8 cellular contexts compared by ENCODE assay signal in genomic region chr13:106507560-106508274, GRCh38. TPM values are rescaled to one million over a fixed set of nuclear protein-coding genes. Genes with fewer than 3 reads are reported as not detected.
DNase-seq lines count a peak whose midpoint lies in the region; ATAC-seq and TF ChIP-seq lines count a peak whose summit lies in the region.

No MANE protein-coding gene starts in this region.

- H3K9ac ChIP-seq in BLaER1 treated with 17β-estradiol and CSF1 and Interleukin-3, amounts not matched to agents 10 nM and 100 nM = peak overlapping the region in 5 of 11 experiments; percentile 6 to 62 (median 25); a peak in 9 of 22 replicates

- H3K79me2 ChIP-seq in GM23338 (replicated peaks; ENCODE audit: insufficient read depth) (peaks cover 52% of the 10 kb centered on the region), PC-9 (ENCODE audit: low read depth) (peaks cover 94% of the 10 kb centered on the region)

- H3K4me2 ChIP-seq in BLaER1 treated with 17β-estradiol and CSF1 and Interleukin-3, amounts not matched to agents 10 nM and 100 nM = peak overlapping the region in 9 of 11 experiments; percentile 20 to 71 (median 55); a peak in 18 of 22 replicates
- H3K4me2 ChIP-seq in GM23338 = peak overlapping the region; percentile 30; the same call in 1 of the 2 replicates
- peak overlapping the region; percentile 71 for H3K4me2 ChIP-seq in PC-9

- intact Hi-C loops in PC-9 (cut with micrococcal nuclease; ENCODE audit: unreplicated experiment) = loop anchor here (5.0 kb wide), 1 partner anchor 35 kb away; no protein-coding TSS in a partner anchor
- intact Hi-C loops in aorta (cut with DNase I) = no loop called here
- intact Hi-C loops in activated naive CD4-positive, alpha-beta T cell treated with anti-CD3 and anti-CD28 coated beads for 36 hours (cut with micrococcal nuclease) = no loop called here

- 23 to 26% methylated on average over 11 of the region's 11 CpGs for WGBS in aorta, 2 donors

- no peaks in the 10 kb centered on the region for H3K27me3 ChIP-seq in BLaER1 treated with 17β-estradiol and CSF1 and Interleukin-3, amounts not matched to agents 10 nM and 100 nM
- H3K27me3 ChIP-seq in GM23338 (ENCODE audit: insufficient read depth) (no peaks in the 10 kb centered on the region), PC-9 (ENCODE audit: insufficient read depth, low read depth) (no peaks in the 10 kb centered on the region), aorta (ENCODE audit: control insufficient read depth in 1 of 2, insufficient read depth in 2 of 2, low read length in 1 of 2) (no peaks in the 10 kb centered on the region)

- H3F3A ChIP-seq in GM23338 (replicated peaks; ENCODE audit: low read depth) (no peaks in the 10 kb centered on the region), PC-9 (ENCODE audit: insufficient read depth, low read depth) (peaks cover 29% of the 10 kb centered on the region)

- H3K27me3 Mint-ChIP-seq in GM23338 (ENCODE audit: insufficient read depth, low read depth, poor library complexity) = no peaks in the 10 kb centered on the region
- peaks cover 12% of the 10 kb centered on the region for H3K27me3 Mint-ChIP-seq in activated naive CD4-positive, alpha-beta T cell treated with anti-CD3 and anti-CD28 coated beads for 36 hours (ENCODE audit: low read depth)

- H3K27ac ChIP-seq in BLaER1 treated with 17β-estradiol and CSF1 and Interleukin-3, amounts not matched to agents 10 nM and 100 nM = peak overlapping the region in 9 of 11 experiments; percentile 50 to 83 (median 75); a peak in 18 of 22 replicates
- H3K27ac ChIP-seq in GM23338 (ENCODE audit: low read depth) (peak overlapping the region; percentile 50; the same call in 1 of the 2 replicates), PC-9 (peak overlapping the region; percentile 84), aorta (ENCODE audit: low read depth in 1 of 2, low read length in 2 of 2) (peak overlapping the region; percentile 63 to 92)

- peaks cover 17% of the 10 kb centered on the region for H3K4me1 Mint-ChIP-seq in GM23338
- peaks cover 1% of the 10 kb centered on the region for H3K4me1 Mint-ChIP-seq in activated naive CD4-positive, alpha-beta T cell treated with anti-CD3 and anti-CD28 coated beads for 36 hours (ENCODE audit: low read depth)

- ATAC-seq in GM23338 (peak; percentile 55), aorta (ENCODE audit: low FRiP score) (no peak)

- CTCF ChIA-PET in PC-9 (lab: Charles Lee) = interaction anchor here (0.6 kb wide), 1 partner anchor 920 kb away, joined by 3 read pairs; no protein-coding TSS in a partner anchor
- CTCF ChIA-PET in activated naive CD4-positive, alpha-beta T cell treated with anti-CD3 and anti-CD28 coated beads for 36 hours (lab: Charles Lee) = interaction anchor here (1.0 kb wide), 1 partner anchor 29 kb away, joined by 3 read pairs; no protein-coding TSS in a partner anchor

- peaks cover 0 to 100% (median 88%) of the 10 kb centered on the region in 11 experiments; a peak in 16 of 22 replicates for H3K36me3 ChIP-seq in BLaER1 treated with 17β-estradiol and CSF1 and Interleukin-3, amounts not matched to agents 10 nM and 100 nM
- H3K36me3 ChIP-seq in GM23338 (ENCODE audit: insufficient read depth) (no peaks in the 10 kb centered on the region), PC-9 (ENCODE audit: low read depth) (peaks cover 41% of the 10 kb centered on the region), aorta (ENCODE audit: control insufficient read depth in 1 of 2, insufficient read depth in 2 of 2, low read length in 1 of 2) (peaks cover 0 to 2% of the 10 kb centered on the region in 2 donors)

- no peak overlapping the region for H3K4me3 Mint-ChIP-seq in GM23338
- H3K4me3 Mint-ChIP-seq in activated naive CD4-positive, alpha-beta T cell treated with anti-CD3 and anti-CD28 coated beads for 36 hours = no peak overlapping the region

- no peaks in the 10 kb centered on the region; a peak in 1 of 22 replicates for H3K9me3 ChIP-seq in BLaER1 treated with 17β-estradiol and CSF1 and Interleukin-3, amounts not matched to agents 10 nM and 100 nM (replicated peaks in 1 of 11)
- no peaks in the 10 kb centered on the region; the same call in 1 of the 2 replicates for H3K9me3 ChIP-seq in PC-9 (ENCODE audit: insufficient read depth, low read depth)
- H3K9me3 ChIP-seq in aorta (ENCODE audit: control insufficient read depth, low read length) = no peaks in the 10 kb centered on the region

- no TSS peak for BruUV-seq in PC-9 (replicated peaks; lab: Mats Ljungman, UMichigan)

- H3K4me3 ChIP-seq in BLaER1 treated with 17β-estradiol and CSF1 and Interleukin-3, amounts not matched to agents 10 nM and 100 nM = no peak overlapping the region
- no peak overlapping the region for H3K4me3 ChIP-seq in GM23338
- H3K4me3 ChIP-seq in PC-9 = peak overlapping the region; percentile 41; the same call in 1 of the 2 replicates
- H3K4me3 ChIP-seq in aorta (ENCODE audit: low read length in 2 of 2) = peak overlapping the region in 1 of 2 donors; percentile 54

- no peaks in the 10 kb centered on the region for H3K9me2 ChIP-seq in GM23338 (ENCODE audit: insufficient read depth)
- H3K9me2 ChIP-seq in PC-9 (ENCODE audit: insufficient read depth) = no peaks in the 10 kb centered on the region

- H3K36me3 Mint-ChIP-seq in GM23338 (ENCODE audit: low read depth) = peaks cover 17% of the 10 kb centered on the region; the same call in 2 of the 3 replicates
- no peaks in the 10 kb centered on the region for H3K36me3 Mint-ChIP-seq in activated naive CD4-positive, alpha-beta T cell treated with anti-CD3 and anti-CD28 coated beads for 36 hours (ENCODE audit: low read depth)

- peak; percentile 48 for DNase-seq in GM23338 (ENCODE audit: low spot score)
- DNase-seq in PC-9 = peak; percentile 59 to 89
- peak; percentile 86 for DNase-seq in glomerular visceral epithelial cell (ENCODE audit: extremely low spot score)
- DNase-seq in aorta = no peak
- no peak for DNase-seq in NCI-H1417 (lab: John Stamatoyannopoulos, UW)
- no peak for DNase-seq in activated naive CD4-positive, alpha-beta T cell treated with anti-CD3 and anti-CD28 coated beads for 36 hours
- DNase-seq in NCI-H2029 (lab: John Stamatoyannopoulos, UW) = no peak

- H3K4me1 ChIP-seq in BLaER1 treated with 17β-estradiol and CSF1 and Interleukin-3, amounts not matched to agents 10 nM and 100 nM = peaks cover 21 to 46% (median 26%) of the 10 kb centered on the region in 10 experiments
- peaks cover 23% of the 10 kb centered on the region for H3K4me1 ChIP-seq in GM23338 (ENCODE audit: insufficient read depth)
- H3K4me1 ChIP-seq in PC-9 (replicated peaks; ENCODE audit: insufficient read depth) = peaks cover 28% of the 10 kb centered on the region
- H3K4me1 ChIP-seq in aorta (ENCODE audit: control insufficient read depth in 1 of 2, insufficient read depth in 2 of 2, low read length in 2 of 2) = peaks cover 11 to 15% of the 10 kb centered on the region in 2 donors

- no peaks in the 10 kb centered on the region for H3K9me3 Mint-ChIP-seq in GM23338
- no peaks in the 10 kb centered on the region for H3K9me3 Mint-ChIP-seq in activated naive CD4-positive, alpha-beta T cell treated with anti-CD3 and anti-CD28 coated beads for 36 hours

- TF ChIP-seq CTCF in GM23338 (conservative IDR thresholded peaks at IDR 0.05; ENCODE audit: low read depth in 2 of 2) (no peak), PC-9 (conservative IDR thresholded peaks at IDR 0.05) (no peak)

- H4K20me1 ChIP-seq in BLaER1 treated with 17β-estradiol and CSF1 and Interleukin-3, amounts not matched to agents 10 nM and 100 nM = peaks cover 0 to 100% (median 0%) of the 10 kb centered on the region in 11 experiments; a peak in 6 of 22 replicates
- no peaks in the 10 kb centered on the region for H4K20me1 ChIP-seq in GM23338 (replicated peaks; ENCODE audit: insufficient read depth)
- no peaks in the 10 kb centered on the region for H4K20me1 ChIP-seq in PC-9 (ENCODE audit: insufficient read depth)

- POLR2A ChIA-PET in PC-9 (lab: Charles Lee; ENCODE audit: unreplicated experiment) = interaction anchor here (0.6 to 0.7 kb wide), 4 partner anchors 25 to 616 kb away, joined by 3 to 6 read pairs (median 4); no protein-coding TSS in a partner anchor

- H2AFZ ChIP-seq in GM23338 (0 out of 2 replicates have a peak overlapping the region, but pooled peaks have one; percentile 2), PC-9 (no peak overlapping the region)

- peak overlapping the region; percentile 96 for H3K27ac Mint-ChIP-seq in GM23338
- no peak overlapping the region for H3K27ac Mint-ChIP-seq in activated naive CD4-positive, alpha-beta T cell treated with anti-CD3 and anti-CD28 coated beads for 36 hours

TF ChIP-seq in GM23338, 12 proteins besides CTCF, POLR2A, EP300 and RAD21 (continues in another document):
- TF ChIP-seq POLR2AphosphoS5 (IDR thresholded peaks at IDR 0.05; ENCODE audit: low read depth) (no peak), STAT1 (IDR thresholded peaks at IDR 0.05; ENCODE audit: unreplicated experiment) (no peak), CREB1 (CRISPR knock-in tag; IDR thresholded peaks at IDR 0.05; ENCODE audit: low read depth) (no peak), REST (IDR thresholded peaks at IDR 0.05; ENCODE audit: unreplicated experiment) (no peak)

RNA-seq across cellular contexts. Expression of gene EFNB2, which starts 27.7 kb away (rescaled TPM):
- 8.3 and 10.9 TPM in 2 replicates for total RNA-seq in GM23338 (2014; rRNA removed; shearing (Covaris generic))
- polyA plus RNA-seq in GM23338 (2016; fragmentation: Nextera tagmentation; extraction: Ambion mirVana) (5.5 and 5.7 TPM in 2 replicates), aorta (10 to 100 TPM in 1 of 2 donors, 1 to 10 TPM in 1; 7.3 to 15.7 TPM)
- total RNA-seq in PC-9 (2021) (13.4 and 17.5 TPM in 2 replicates), aorta (10 to 100 TPM; 24.8 to 35.0 TPM)
- under 1 TPM; 0.07 to 0.12 TPM for total RNA-seq in activated naive CD4-positive, alpha-beta T cell treated with anti-CD3 and anti-CD28 coated beads for 36 hours

Comparison
In these comparisons a context has a peak if more than half of its experiments do, and no peak if none do; other contexts are left out.
1. DNase-seq: peak in GM23338 (single experiment), PC-9 (2 of 2) and glomerular visceral epithelial cell (single experiment); none in aorta (0 of 2), NCI-H1417 (0 of 3), activated naive CD4-positive, alpha-beta T cell treated with anti-CD3 and anti-CD28 coated beads for 36 hours (single experiment) and NCI-H2029 (single experiment).
2. Peak in every context shown above with its lines, with median percentiles within 50 percentile points of each other: H3K27ac ChIP-seq and H3K4me2 ChIP-seq.